Comparison of ENCODE assay signal across 13 cellular contexts in genomic region chr6:10237284-10238043, GRCh38.
DNase-seq lines count a peak whose midpoint lies in the region; ATAC-seq, FAIRE-seq and TF ChIP-seq lines count a peak whose summit lies in the region.
"Had no signal": no experiment of that assay in that cellular context is flagged by ENCODE, and none has a peak within 500 bp of the region (broad histone marks: within the 10 kb centered on the region; RNA-seq: fewer than 3 reads in every experiment).

No MANE protein-coding gene starts in this region.

- TF ChIP-seq CTCF in BJ (IDR thresholded peaks at IDR 0.05; ENCODE audit: insufficient read depth, low read depth, low read length) (no peak), WERI-Rb-1 (IDR thresholded peaks at IDR 0.05; ENCODE audit: low read depth, low read length) (no peak), prostate gland (IDR thresholded peaks at IDR 0.05) (no peak)

- H3K9me3 ChIP-seq in WERI-Rb-1 (ENCODE audit: severe bottlenecking) = no peaks in the 10 kb centered on the region
- H3K9me3 ChIP-seq in prostate gland = no peaks in the 10 kb centered on the region
- H3K9me3 ChIP-seq: spleen had no signal

- H3K27me3 ChIP-seq in BJ (ENCODE audit: control insufficient read depth, insufficient read depth, low read length) (no peaks in the 10 kb centered on the region), WERI-Rb-1 (ENCODE audit: insufficient read depth, low read depth, severe bottlenecking) (peaks cover 3% of the 10 kb centered on the region), prostate gland (replicated peaks; ENCODE audit: insufficient read depth) (no peaks in the 10 kb centered on the region)
- H3K27me3 ChIP-seq: spleen had no signal

- H3K4me3 ChIP-seq in BJ (ENCODE audit: low read depth, low read length) (no peak overlapping the region), WERI-Rb-1 (ENCODE audit: low read depth, low read length) (no peak overlapping the region), prostate gland (no peak overlapping the region)
- H3K4me3 ChIP-seq: spleen had no signal

- peak; percentile 44 for DNase-seq in BJ (ENCODE audit: low read depth)
- peak; percentile 89 for DNase-seq in HT1080 (ENCODE audit: low read depth)
- DNase-seq in WERI-Rb-1 = peak; percentile 28
- peak; percentile 57 for DNase-seq in kidney tubule cell (ENCODE audit: low spot score)
- no peak for DNase-seq in GM12892 (ENCODE audit: insufficient read length)
- no peak for DNase-seq in prostate gland (ENCODE audit: low spot score)
- no peak for DNase-seq in retina
- DNase-seq: DMS153; NCI-H2107; NK-92 treated with Interleukin-12 subunit alpha and Interleukin-12 subunit beta, amount 100 ng/mL, for 24 hours; spleen; stimulated activated naive CD8-positive, alpha-beta T cell treated with anti-CD3 and anti-CD28 coated beads, Interleukin-15, amount 100 ng/mL, for 72 hours had no signal

- H3K36me3 ChIP-seq in BJ (ENCODE audit: control insufficient read depth, insufficient read depth, low read length) (no peaks in the 10 kb centered on the region), WERI-Rb-1 (no peaks in the 10 kb centered on the region), prostate gland (no peaks in the 10 kb centered on the region)
- H3K36me3 ChIP-seq: spleen had no signal

- intact Hi-C loops in prostate gland (cut with DNase I) = no loop called here

- POLR2A ChIA-PET in BJ (lab: Charles Lee) = interaction anchor here (0.5 kb wide), 1 partner anchor 14 kb away, joined by 4 read pairs; no protein-coding TSS in a partner anchor

- H3K27ac ChIP-seq in WERI-Rb-1 = no peak overlapping the region
- no peak overlapping the region for H3K27ac ChIP-seq in prostate gland
- H3K27ac ChIP-seq: spleen had no signal

- CTCF ChIA-PET in BJ (lab: Yijun Ruan, JAX) = no interaction called here

- TF ChIP-seq POLR2A in GM12892 (IDR thresholded peaks at IDR 0.05; ENCODE audit: low read depth, low read length) (no peak), prostate gland (IDR thresholded peaks at IDR 0.05) (no peak)

- no peak for ATAC-seq in HG02642 (IDR thresholded peaks at IDR 0.05; ENCODE audit: poor library complexity, unreplicated experiment)
- ATAC-seq: stimulated activated naive CD8-positive, alpha-beta T cell treated with anti-CD3 and anti-CD28 coated beads, Interleukin-15, amount 100 ng/mL, for 72 hours had no signal

- 90% methylated on average over 10 of the region's 10 CpGs for WGBS in prostate gland

- no peak for FAIRE-seq in GM12892 (lab: Jason Lieb, UNC)

- H3K4me1 ChIP-seq in prostate gland (replicated peaks) = no peaks in the 10 kb centered on the region
- H3K4me1 ChIP-seq: spleen had no signal

Comparison
In these comparisons a context has a peak if more than half of its experiments do, and no peak if none do; other contexts are left out.
1. DNase-seq: peak in BJ (single experiment), HT1080 (single experiment), WERI-Rb-1 (single experiment) and kidney tubule cell (single experiment); none in GM12892 (single experiment), prostate gland (single experiment) and retina (single experiment).